Comparison of ENCODE assay signal across 27 cellular contexts in the genomic region with DNA sequence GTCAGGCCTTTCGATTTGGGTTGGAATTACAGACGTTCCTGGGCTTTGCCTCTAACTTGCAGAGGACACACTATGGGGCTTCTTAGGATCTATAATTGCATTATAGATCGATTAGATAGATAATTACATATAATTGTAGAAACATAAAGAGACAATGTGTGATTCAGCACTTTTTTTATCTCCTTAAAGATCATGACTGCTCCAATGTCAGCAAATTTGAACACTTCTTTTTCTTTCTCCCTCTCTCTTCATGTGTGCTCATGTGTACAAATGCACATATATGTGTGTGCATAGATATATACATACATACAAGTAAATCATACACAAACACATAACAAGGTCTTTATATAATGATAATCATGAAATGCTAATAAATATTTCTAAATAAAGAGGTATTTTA.
"Had no signal": no experiment of that assay in that cellular context is flagged by ENCODE, and none has a peak within 500 bp of the region (broad histone marks: within the 10 kb centered on the region; RNA-seq: fewer than 3 reads in every experiment).

No MANE protein-coding gene starts in this region.

- DNase-seq: stimulated activated CD4-positive, alpha-beta T cell treated with anti-CD3 and anti-CD28 coated beads, Interleukin-2, amount 100 ng/mL, for 48 hours; stimulated activated CD4-positive, alpha-beta T cell treated with anti-CD3 and anti-CD28 coated beads, Interleukin-4, amount 100 ng/mL, for 1 hour; stimulated activated CD4-positive, alpha-beta T cell treated with anti-CD3 and anti-CD28 coated beads, Interleukin-4, amount 100 ng/mL, for 24 hours; stimulated activated CD4-positive, alpha-beta T cell treated with anti-CD3 and anti-CD28 coated beads, Interleukin-4, amount 100 ng/mL, for 4 hours; stimulated activated CD8-positive, alpha-beta memory T cell treated with anti-CD3 and anti-CD28 coated beads, Interleukin-4, amount 100 ng/mL, for 48 hours; stimulated activated naive B cell treated with anti-CD40 and anti-IgM and Interleukin-4, amounts not matched to agents 10 μg/mL and 1 μg/mL and 100 μg/mL, for 72 hours; stimulated activated naive CD4-positive, alpha-beta T cell; stimulated activated naive CD4-positive, alpha-beta T cell treated with Interleukin-2 at 50 U/mL for 16 hours; stimulated activated naive CD8-positive, alpha-beta T cell treated with anti-CD3 and anti-CD28 coated beads, Interleukin-15, amount 100 ng/mL, for 72 hours; stimulated activated naive CD8-positive, alpha-beta T cell treated with anti-CD3 and anti-CD28 coated beads, Interleukin-15, Interleukin-2, amounts not matched to agents 100 U/mL and 50 U/mL, for 24 hours; stomach; substantia nigra; testis; thyroid gland; tibial artery; transverse colon; trophoblast cell; upper lobe of left lung; upper lobe of right lung; uterus had no signal

- H3K4me3 ChIP-seq: stomach, suprapubic skin, testis, thoracic aorta, thyroid gland, tibial artery, tibial nerve, transverse colon, upper lobe of left lung, upper lobe of right lung, uterus, vagina had no signal

- H3K4me1 ChIP-seq: stomach, suprapubic skin, testis, thyroid gland, tibial artery, tibial nerve, transverse colon, upper lobe of left lung, upper lobe of right lung, uterus, vagina had no signal

- H3K36me3 ChIP-seq: stomach, suprapubic skin, thoracic aorta, thyroid gland, tibial artery, tibial nerve, transverse colon, upper lobe of left lung, upper lobe of right lung, uterus, vagina had no signal

- H3K27me3 ChIP-seq: stomach, suprapubic skin, testis, thyroid gland, tibial artery, tibial nerve, transverse colon, upper lobe of left lung, upper lobe of right lung, uterus, vagina had no signal

- H3K9me3 ChIP-seq: stomach, suprapubic skin, testis, thoracic aorta, thyroid gland, tibial artery, tibial nerve, transverse colon, upper lobe of left lung, upper lobe of right lung, uterus, vagina had no signal

- H3K27ac ChIP-seq: stomach, suprapubic skin, testis, thoracic aorta, thyroid gland, tibial artery, tibial nerve, transverse colon, upper lobe of left lung, upper lobe of right lung, uterus, vagina had no signal

- FAIRE-seq: urothelium cell line had no signal

- ATAC-seq: stimulated activated effector memory CD8-positive, alpha-beta T cell treated with anti-CD3 and anti-CD28 coated beads, Interleukin-12 subunit alpha, Interleukin-12 subunit beta, amount 100 ng/mL, for 72 hours; stimulated activated memory B cell treated with anti-CD40 and anti-IgM and Interleukin-4, amounts not matched to agents 10 μg/mL and 1 μg/mL and 100 μg/mL, for 72 hours; stimulated activated naive B cell treated with anti-CD40 and anti-IgM and Interleukin-4, amounts not matched to agents 10 μg/mL and 1 μg/mL and 100 μg/mL, for 72 hours; stimulated activated naive CD8-positive, alpha-beta T cell treated with anti-CD3 and anti-CD28 coated beads, Interleukin-15, amount 100 ng/mL, for 72 hours; stimulated activated naive CD8-positive, alpha-beta T cell treated with anti-CD3 and anti-CD28 coated beads, Interleukin-15, Interleukin-2, amounts not matched to agents 100 U/mL and 50 U/mL, for 24 hours; upper lobe of right lung had no signal
